8 cellular contexts compared by ENCODE assay signal in the genomic region with DNA sequence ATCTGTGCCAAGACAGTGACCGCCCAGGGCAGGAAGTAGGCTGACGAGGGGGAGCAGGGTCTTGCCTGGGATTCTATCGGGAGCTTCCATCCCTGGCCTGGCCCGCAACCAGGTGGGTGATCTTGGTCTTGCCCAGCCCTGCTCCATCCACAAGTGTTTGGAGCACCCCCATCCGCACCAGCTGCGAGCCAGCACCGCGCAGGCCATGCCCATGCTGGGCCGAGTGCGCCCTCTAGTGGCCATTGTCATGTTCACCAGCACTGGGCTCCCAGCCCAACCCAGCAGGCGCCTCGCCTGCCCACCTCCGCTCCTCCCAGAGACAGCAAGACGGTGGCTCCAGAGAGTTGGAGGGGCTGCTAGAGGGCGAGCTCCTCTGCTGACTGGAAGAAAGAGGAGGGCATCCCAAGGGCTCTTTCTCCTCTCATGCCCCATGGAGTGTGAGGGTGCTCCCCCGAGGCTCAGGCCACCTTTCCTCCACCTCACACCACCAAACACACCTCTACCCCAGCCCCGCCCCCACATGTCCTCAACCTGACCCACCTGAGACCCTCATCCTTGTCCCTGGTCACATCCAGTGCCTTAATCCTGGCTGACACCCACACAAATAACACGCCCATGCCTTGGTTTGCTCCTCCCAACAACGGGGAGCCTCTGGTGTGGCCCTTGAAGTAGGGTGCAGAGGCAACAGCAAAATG. TPM values are rescaled to one million over a fixed set of nuclear protein-coding genes. Genes with fewer than 3 reads are reported as not detected.
DNase-seq lines count a peak whose midpoint lies in the region; ATAC-seq and TF ChIP-seq lines count a peak whose summit lies in the region.

No MANE protein-coding gene starts in this region.

- POLR2A ChIA-PET in OCI-LY7 (lab: Charles Lee): no interaction called here
- POLR2A ChIA-PET in naive thymus-derived CD4-positive, alpha-beta T cell (lab: Charles Lee): interaction anchor here (0.7 to 1.3 kb wide), 3 partner anchors 38 to 566 kb away, joined by 3 to 4 read pairs (median 3); no protein-coding TSS in a partner anchor

- in situ Hi-C loops in Caki2 (cut with HindIII; ENCODE audit: low pct_unique_long_range_greater_than_20kb, low sequenced_read_pairs): no loop called here

- H3K27ac ChIP-seq in OCI-LY7 (ENCODE audit: low read depth, low read length, poor library complexity, severe bottlenecking) (no peak overlapping the region), esophagus muscularis mucosa (replicated peaks in 1 of 4) (no peak overlapping the region)
- H3K27ac ChIP-seq in naive thymus-derived CD4-positive, alpha-beta T cell (ENCODE audit: low read depth, low read length): no peak overlapping the region

- no peak for TF ChIP-seq POLR2A in esophagus muscularis mucosa (IDR thresholded peaks at IDR 0.05; ENCODE audit: low read depth)

- H3K4me1 ChIP-seq in OCI-LY7 (ENCODE audit: insufficient read depth, low read length, poor library complexity, severe bottlenecking): no peaks in the 10 kb centered on the region
- H3K4me1 ChIP-seq in esophagus muscularis mucosa: peaks cover 0 to 9% (median 8%) of the 10 kb centered on the region in 4 donors
- peaks cover 0 to 4% of the 10 kb centered on the region in 2 donors for H3K4me1 ChIP-seq in naive thymus-derived CD4-positive, alpha-beta T cell (ENCODE audit: control insufficient read depth in 2 of 2, insufficient read depth in 2 of 2, low read length in 2 of 2)

- H3K27me3 Mint-ChIP-seq in naive thymus-derived CD4-positive, alpha-beta T cell: no peaks in the 10 kb centered on the region
- no peaks in the 10 kb centered on the region for H3K27me3 Mint-ChIP-seq in stimulated activated memory B cell treated with anti-CD40 and anti-IgM and Interleukin-4, amounts not matched to agents 10 μg/mL and 1 μg/mL and 100 μg/mL, for 72 hours

- H3K79me2 ChIP-seq in OCI-LY7 (ENCODE audit: insufficient read depth, low read depth, low read length): no peaks in the 10 kb centered on the region

- no peaks in the 10 kb centered on the region for H3K36me3 Mint-ChIP-seq in naive thymus-derived CD4-positive, alpha-beta T cell
- no peaks in the 10 kb centered on the region for H3K36me3 Mint-ChIP-seq in stimulated activated memory B cell treated with anti-CD40 and anti-IgM and Interleukin-4, amounts not matched to agents 10 μg/mL and 1 μg/mL and 100 μg/mL, for 72 hours

- no peaks in the 10 kb centered on the region for H3K9me3 Mint-ChIP-seq in naive thymus-derived CD4-positive, alpha-beta T cell
- no peaks in the 10 kb centered on the region for H3K9me3 Mint-ChIP-seq in stimulated activated memory B cell treated with anti-CD40 and anti-IgM and Interleukin-4, amounts not matched to agents 10 μg/mL and 1 μg/mL and 100 μg/mL, for 72 hours

- peak overlapping the region in 2 of 9 donors; percentile 32 to 46 for H3K27ac Mint-ChIP-seq in naive thymus-derived CD4-positive, alpha-beta T cell
- no peak overlapping the region for H3K27ac Mint-ChIP-seq in stimulated activated memory B cell treated with anti-CD40 and anti-IgM and Interleukin-4, amounts not matched to agents 10 μg/mL and 1 μg/mL and 100 μg/mL, for 72 hours

- peak; percentile 84 for ATAC-seq in GM19468 (IDR thresholded peaks at IDR 0.05; ENCODE audit: extremely low read depth, unreplicated experiment)
- peak; percentile 99 for ATAC-seq in naive thymus-derived CD4-positive, alpha-beta T cell
- ATAC-seq in stimulated activated memory B cell treated with anti-CD40 and anti-IgM and Interleukin-4, amounts not matched to agents 10 μg/mL and 1 μg/mL and 100 μg/mL, for 72 hours: peak; percentile 94

- no peaks in the 10 kb centered on the region for H3K9me2 ChIP-seq in OCI-LY7 (ENCODE audit: insufficient read depth, low read length)

- H3K4me1 Mint-ChIP-seq in naive thymus-derived CD4-positive, alpha-beta T cell: peaks cover 0 to 6% (median 0%) of the 10 kb centered on the region in 7 donors
- peaks cover 7% of the 10 kb centered on the region for H3K4me1 Mint-ChIP-seq in stimulated activated memory B cell treated with anti-CD40 and anti-IgM and Interleukin-4, amounts not matched to agents 10 μg/mL and 1 μg/mL and 100 μg/mL, for 72 hours

- H3K9me3 ChIP-seq in OCI-LY7 (ENCODE audit: low read length): no peaks in the 10 kb centered on the region
- H3K9me3 ChIP-seq in esophagus muscularis mucosa: no peaks in the 10 kb centered on the region
- H3K9me3 ChIP-seq in naive thymus-derived CD4-positive, alpha-beta T cell (ENCODE audit: control insufficient read depth in 2 of 3, low read length in 3 of 3): no peaks in the 10 kb centered on the region

- peak; percentile 47 for DNase-seq in Caki2 (ENCODE audit: low read depth)
- DNase-seq in HPDE6-E6E7 (ENCODE audit: extremely low spot score): peak; percentile 95
- DNase-seq in OCI-LY7 (ENCODE audit: low spot score): peak; percentile 70
- DNase-seq in activated T-cell treated with anti-CD3 and anti-CD28 coated beads for 4 hours: peak; percentile 68
- DNase-seq in esophagus muscularis mucosa (ENCODE audit: extremely low spot score): peak; percentile 92
- DNase-seq in naive thymus-derived CD4-positive, alpha-beta T cell: peak; percentile 67 to 83 (median 77)

- no peaks in the 10 kb centered on the region for H3K36me3 ChIP-seq in OCI-LY7 (ENCODE audit: insufficient read depth, low read length)
- H3K36me3 ChIP-seq in esophagus muscularis mucosa: no peaks in the 10 kb centered on the region
- no peaks in the 10 kb centered on the region for H3K36me3 ChIP-seq in naive thymus-derived CD4-positive, alpha-beta T cell (ENCODE audit: control insufficient read depth in 2 of 3, insufficient read depth in 3 of 3, low read length in 3 of 3)

- TF ChIP-seq EP300 in esophagus muscularis mucosa (IDR thresholded peaks at IDR 0.05): no peak

- intact Hi-C loops in OCI-LY7 (cut with micrococcal nuclease; ENCODE audit: unreplicated experiment): loop anchor here (2.0 to 5.0 kb wide), 5 partner anchors 35 to 565 kb away; a partner anchor contains a TSS
- intact Hi-C loops in esophagus muscularis mucosa (cut with DNase I): loop anchor here (2.0 to 5.0 kb wide), 2 partner anchors 37 to 475 kb away; a partner anchor contains a TSS
- intact Hi-C loops in naive thymus-derived CD4-positive, alpha-beta T cell (cut with micrococcal nuclease): loop anchor here (1.0 kb wide), 5 partner anchors 37 to 566 kb away; a partner anchor contains a TSS

- WGBS in esophagus muscularis mucosa: 27% methylated on average over 17 of the region's 19 CpGs

- H3K27me3 ChIP-seq in esophagus muscularis mucosa: no peaks in the 10 kb centered on the region
- H3K27me3 ChIP-seq in naive thymus-derived CD4-positive, alpha-beta T cell (ENCODE audit: control insufficient read depth in 2 of 2, insufficient read depth in 2 of 2, low read length in 2 of 2): no peaks in the 10 kb centered on the region

- no peak overlapping the region for H3K4me3 ChIP-seq in OCI-LY7 (ENCODE audit: low read depth, low read length, poor library complexity, severe bottlenecking)
- no peak overlapping the region for H3K4me3 ChIP-seq in esophagus muscularis mucosa
- no peak overlapping the region for H3K4me3 ChIP-seq in naive thymus-derived CD4-positive, alpha-beta T cell (ENCODE audit: low read length)

- no TSS peak for BruUV-seq in OCI-LY7 (replicated peaks; lab: Mats Ljungman, UMichigan)

- TF ChIP-seq CTCF in OCI-LY7 (conservative IDR thresholded peaks at IDR 0.05; ENCODE audit: low read length): peak; percentile 74
- TF ChIP-seq CTCF in esophagus muscularis mucosa (IDR thresholded peaks at IDR 0.05): peak; percentile 72 to 84 (median 75)

- CTCF ChIA-PET in OCI-LY7 (lab: Charles Lee; ENCODE audit: unreplicated experiment): interaction anchor here (1.1 to 1.5 kb wide), 2 partner anchors 35 to 475 kb away, joined by 3 to 4 read pairs; no protein-coding TSS in a partner anchor
- CTCF ChIA-PET in naive thymus-derived CD4-positive, alpha-beta T cell (lab: Charles Lee): interaction anchor here (0.6 to 2.9 kb wide), 17 partner anchors 14 to 566 kb away, joined by 3 to 14 read pairs (median 3); a partner anchor contains a TSS

- no peaks in the 10 kb centered on the region for H4K20me1 ChIP-seq in OCI-LY7 (ENCODE audit: insufficient read depth, low read length)

- H3K4me2 ChIP-seq in OCI-LY7 (ENCODE audit: low read length): no peak overlapping the region

- H2AFZ ChIP-seq in OCI-LY7 (ENCODE audit: low read length): no peak overlapping the region

- H3K4me3 Mint-ChIP-seq in naive thymus-derived CD4-positive, alpha-beta T cell: peak overlapping the region in 2 of 10 donors; percentile 9 to 13
- H3K4me3 Mint-ChIP-seq in stimulated activated memory B cell treated with anti-CD40 and anti-IgM and Interleukin-4, amounts not matched to agents 10 μg/mL and 1 μg/mL and 100 μg/mL, for 72 hours: no peak overlapping the region

RNA-seq across cellular contexts. Expression of a gene that starts 9.8 kb away (rescaled TPM):
- not detected in 2 replicates for total RNA-seq in Caki2 (2014; rRNA removed; shearing (Covaris generic); ENCODE audit: low replicate concordance)
- total RNA-seq in OCI-LY7 (2014; rRNA removed; shearing (Covaris generic)): not detected in 2 replicates
- not detected in 2 replicates for total RNA-seq in OCI-LY7 (2022)
- under 1 TPM; under 0.01 to 0.33 (median 0.21) TPM for total RNA-seq in esophagus muscularis mucosa
- total RNA-seq in naive thymus-derived CD4-positive, alpha-beta T cell: not detected
- polyA plus RNA-seq in naive thymus-derived CD4-positive, alpha-beta T cell: not detected

RNA-seq across cellular contexts. Expression of a gene that starts 12.9 kb away (rescaled TPM):
- total RNA-seq in Caki2 (2014; rRNA removed; shearing (Covaris generic); ENCODE audit: low replicate concordance): not detected in 2 replicates
- total RNA-seq in OCI-LY7 (2014; rRNA removed; shearing (Covaris generic)): not detected in 2 replicates
- total RNA-seq in OCI-LY7 (2022): not detected in 2 replicates
- 10 to 100 TPM; 16.6 to 77.8 (median 21.5) TPM for total RNA-seq in esophagus muscularis mucosa
- not detected for total RNA-seq in naive thymus-derived CD4-positive, alpha-beta T cell
- polyA plus RNA-seq in naive thymus-derived CD4-positive, alpha-beta T cell: not detected

RNA-seq across cellular contexts. Expression of a gene that starts 37.3 kb away (rescaled TPM):
- total RNA-seq in Caki2 (2014; rRNA removed; shearing (Covaris generic); ENCODE audit: low replicate concordance): 55.5 and 76.7 TPM in 2 replicates
- total RNA-seq in OCI-LY7 (2014; rRNA removed; shearing (Covaris generic)): 42.5 and 60.3 TPM in 2 replicates
- total RNA-seq in OCI-LY7 (2022): 35.7 and 47.9 TPM in 2 replicates
- total RNA-seq in esophagus muscularis mucosa: 10 to 100 TPM; 23.4 to 25.8 (median 24.2) TPM
- total RNA-seq in naive thymus-derived CD4-positive, alpha-beta T cell: 10 to 100 TPM; 23.2 to 44.8 (median 31.4) TPM
- 10 to 100 TPM; 20.7 to 28.4 TPM for polyA plus RNA-seq in naive thymus-derived CD4-positive, alpha-beta T cell

Comparison
In these comparisons a context has a peak if more than half of its experiments do, and no peak if none do; other contexts are left out.
1. RNA of a gene that starts 12.9 kb away (total RNA-seq): 16.6 to 77.8 TPM in esophagus muscularis mucosa; not detected in naive thymus-derived CD4-positive, alpha-beta T cell, not detected in OCI-LY7 and not detected in Caki2; every median in the first group is over 10 times any median in the second.
2. Peak in every context shown above with its lines, with median percentiles within 50 percentile points of each other: DNase-seq and ATAC-seq.